In the genomic region with DNA sequence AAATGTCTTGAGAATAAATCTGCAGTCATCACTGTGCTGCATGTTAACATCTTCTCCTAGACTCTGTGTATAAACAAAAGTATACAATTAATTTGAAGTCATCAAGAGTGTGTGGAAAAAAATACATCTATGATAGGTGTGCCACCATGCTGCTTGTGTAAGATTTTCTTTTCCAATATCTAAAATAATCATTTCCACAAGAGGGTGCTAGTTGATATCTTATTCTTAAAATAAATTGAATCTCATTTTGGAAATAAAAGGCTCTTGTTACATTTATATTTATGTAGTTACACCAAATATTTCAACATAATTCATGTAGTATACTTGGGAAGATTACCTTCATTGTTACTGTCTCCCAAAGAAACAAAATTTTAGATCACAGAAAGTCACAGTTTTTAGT, we compare ENCODE assay signal across 13 cellular contexts. TPM values are rescaled to one million over a fixed set of nuclear protein-coding genes. Genes with fewer than 3 reads are reported as not detected.
A peak's percentile ranks its signal among the peaks of the same experiment; 100 is the strongest.
DNase-seq lines count a peak whose midpoint lies in the region; TF ChIP-seq lines count a peak whose summit lies in the region.
"Had no signal": no experiment of that assay in that cellular context is flagged by ENCODE, and none has a peak within 500 bp of the region (broad histone marks: within the 10 kb centered on the region; RNA-seq: fewer than 3 reads in every experiment).

No MANE protein-coding gene starts in this region.

- no peaks in the 10 kb centered on the region for H3K79me2 ChIP-seq in KMS-11 (ENCODE audit: insufficient read depth, low read depth)

- H3K4me3 Mint-ChIP-seq in CD4-positive, alpha-beta memory T cell, result no peak overlapping the region
- no peak overlapping the region for H3K4me3 Mint-ChIP-seq in CD14-positive monocyte
- H3K4me3 Mint-ChIP-seq: naive B cell had no signal

- H3K27ac ChIP-seq in C4-2B (no peak overlapping the region), KMS-11 (no peak overlapping the region), adrenal gland (no peak overlapping the region)
- no peak overlapping the region for H3K27ac ChIP-seq in CD4-positive, alpha-beta memory T cell (ENCODE audit: low read depth, low read length)

- H3K36me3 ChIP-seq in KMS-11 (ENCODE audit: insufficient read depth) (no peaks in the 10 kb centered on the region), adrenal gland (replicated peaks in 1 of 2) (no peaks in the 10 kb centered on the region)
- H3K36me3 ChIP-seq in CD4-positive, alpha-beta memory T cell (ENCODE audit: insufficient read depth, low read length), result no peaks in the 10 kb centered on the region

- H3K27me3 ChIP-seq in KMS-11 (ENCODE audit: insufficient read depth, low read depth) (no peaks in the 10 kb centered on the region), adrenal gland (no peaks in the 10 kb centered on the region)
- H3K27me3 ChIP-seq in CD4-positive, alpha-beta memory T cell (ENCODE audit: insufficient read depth, low read length), result no peaks in the 10 kb centered on the region

- no peaks in the 10 kb centered on the region for H3K9me3 Mint-ChIP-seq in CD4-positive, alpha-beta memory T cell
- H3K9me3 Mint-ChIP-seq in CD14-positive monocyte, result peaks cover 3 to 19% (median 8%) of the 10 kb centered on the region in 7 donors
- H3K9me3 Mint-ChIP-seq: naive B cell had no signal

- CTCF ChIA-PET in CD4-positive, alpha-beta memory T cell (lab: Charles Lee; ENCODE audit: partially characterized antibody), result interaction anchor here (1.1 kb wide), 1 partner anchor 1105 kb away, joined by 3 read pairs; no protein-coding TSS in a partner anchor

- H4K20me1 ChIP-seq in KMS-11 (ENCODE audit: insufficient read depth), result no peaks in the 10 kb centered on the region

- TF ChIP-seq POLR2A in adrenal gland (IDR thresholded peaks at IDR 0.05), result no peak

- H2AFZ ChIP-seq in KMS-11 (ENCODE audit: low read depth), result no peak overlapping the region

- H3K4me3 ChIP-seq in KMS-11 (IDR thresholded peaks at IDR 0.05; ENCODE audit: insufficient read depth, low read depth, low read length), result no peak overlapping the region
- H3K4me3 ChIP-seq in adrenal gland, result no peak overlapping the region
- no peak overlapping the region for H3K4me3 ChIP-seq in CD4-positive, alpha-beta memory T cell (ENCODE audit: low read length in 2 of 2)

- H3K27me3 Mint-ChIP-seq in CD4-positive, alpha-beta memory T cell, result peaks cover 0 to 2% of the 10 kb centered on the region in 2 donors
- H3K27me3 Mint-ChIP-seq in CD14-positive monocyte (ENCODE audit: low read depth in 3 of 3), result peaks cover under 1 to 6% (median 2%) of the 10 kb centered on the region in 3 donors

- no peak overlapping the region for H3K4me2 ChIP-seq in KMS-11

- no peak overlapping the region for H3K27ac Mint-ChIP-seq in CD4-positive, alpha-beta memory T cell
- no peak overlapping the region for H3K27ac Mint-ChIP-seq in CD14-positive monocyte
- H3K27ac Mint-ChIP-seq: naive B cell had no signal

- H3K4me1 ChIP-seq in KMS-11 (ENCODE audit: low read depth, poor library complexity, severe bottlenecking) (no peaks in the 10 kb centered on the region), adrenal gland (replicated peaks in 1 of 2) (no peaks in the 10 kb centered on the region)
- H3K4me1 ChIP-seq in CD4-positive, alpha-beta memory T cell (ENCODE audit: insufficient read depth, low read length), result no peaks in the 10 kb centered on the region

- peak; percentile 59 for TF ChIP-seq CTCF in C4-2B (conservative IDR thresholded peaks at IDR 0.05)
- peak; percentile 37; the same call in 1 of the 2 replicates for TF ChIP-seq CTCF in KMS-11 (conservative IDR thresholded peaks at IDR 0.05; ENCODE audit: low read depth, low read length)
- TF ChIP-seq CTCF in adrenal gland (IDR thresholded peaks at IDR 0.05), result peak; percentile 21 to 47 (median 30)
- no peak for TF ChIP-seq CTCF in CD14-positive monocyte (IDR thresholded peaks at IDR 0.05)

- intact Hi-C loops in adrenal gland (cut with DNase I) (no loop called here), CD14-positive monocyte (cut with micrococcal nuclease) (no loop called here)
- intact Hi-C loops in CD4-positive, alpha-beta memory T cell (cut with micrococcal nuclease), result loop anchor here (2.0 kb wide), 1 partner anchor 1105 kb away; no protein-coding TSS in a partner anchor

- POLR2A ChIA-PET in CD4-positive, alpha-beta memory T cell (lab: Charles Lee; ENCODE audit: partially characterized antibody), result no interaction called here

- no peaks in the 10 kb centered on the region for H3K36me3 Mint-ChIP-seq in CD4-positive, alpha-beta memory T cell
- H3K36me3 Mint-ChIP-seq in CD14-positive monocyte, result no peaks in the 10 kb centered on the region
- H3K36me3 Mint-ChIP-seq: naive B cell had no signal

- no peak for DNase-seq in adrenal gland
- peak; percentile 26 for DNase-seq in myocyte (ENCODE audit: low read depth)
- DNase-seq in iPS-NIHi11 (ENCODE audit: low spot score), result no peak
- DNase-seq in COR-L47 (lab: John Stamatoyannopoulos, UW), result no peak
- no peak for DNase-seq in CD4-positive, alpha-beta memory T cell
- no peak for DNase-seq in CD14-positive monocyte (ENCODE audit: low spot score)
- DNase-seq: activated CD4-positive, CD25-positive, alpha-beta regulatory T cell; activated effector memory CD4-positive, alpha-beta T cell treated with Interleukin-2 at 50 U/mL for 16 hours; naive B cell; NCI-H1105 treated with DMSO at 0.1 percent for 48 hours; stimulated activated naive CD4-positive, alpha-beta T cell had no signal

- no peaks in the 10 kb centered on the region for H3K9me3 ChIP-seq in adrenal gland (replicated peaks in 1 of 3)
- no peaks in the 10 kb centered on the region for H3K9me3 ChIP-seq in CD4-positive, alpha-beta memory T cell (ENCODE audit: control insufficient read depth in 1 of 2, low read length in 2 of 2)

- no peaks in the 10 kb centered on the region for H3K4me1 Mint-ChIP-seq in CD4-positive, alpha-beta memory T cell
- H3K4me1 Mint-ChIP-seq in CD14-positive monocyte, result no peaks in the 10 kb centered on the region
- H3K4me1 Mint-ChIP-seq: naive B cell had no signal

- no peak overlapping the region for H3K9ac ChIP-seq in KMS-11

RNA-seq across cellular contexts. Expression of gene MOCS2, which starts 14.1 kb away (rescaled TPM):
- total RNA-seq in adrenal gland (10 to 100 TPM; 38.2 to 95.0 (median 67.7) TPM), myocyte (107 and 122 TPM in 2 replicates)
- polyA plus RNA-seq in adrenal gland (100 to 1,000 TPM; 151 to 204 (median 177) TPM), CD14-positive monocyte (10 to 100 TPM; 18.4 to 20.5 TPM)
- 76.2 TPM for polyA plus RNA-seq in myocyte (2012)
- total RNA-seq in CD4-positive, alpha-beta memory T cell, result 10 to 100 TPM; 23.1 to 26.6 TPM
- polyA plus RNA-seq in CD4-positive, alpha-beta memory T cell, result 10 to 100 TPM; 38.8 to 49.4 TPM
